In genomic region chr7:130895006-130895750, GRCh38 we compare ENCODE assay signal across 11 cellular contexts.
DNase-seq lines count a peak whose midpoint lies in the region; TF ChIP-seq lines count a peak whose summit lies in the region.
"Had no signal": no experiment of that assay in that cellular context is flagged by ENCODE, and none has a peak within 500 bp of the region (broad histone marks: within the 10 kb centered on the region; RNA-seq: fewer than 3 reads in every experiment).

No MANE protein-coding gene starts in this region.

- H3K27ac Mint-ChIP-seq in activated naive CD8-positive, alpha-beta T cell: peak overlapping the region; percentile 97
- H3K27ac Mint-ChIP-seq in endodermal cell: no peak overlapping the region
- H3K27ac Mint-ChIP-seq: type B pancreatic cell had no signal

- no peak overlapping the region for H3K4me2 ChIP-seq in Karpas-422 (ENCODE audit: low read depth, low read length, poor library complexity, severe bottlenecking)

- no peaks in the 10 kb centered on the region for H4K20me1 ChIP-seq in Karpas-422 (ENCODE audit: insufficient read depth, low read depth, low read length)

- peaks cover 87% of the 10 kb centered on the region for H3K79me2 ChIP-seq in Karpas-422 (ENCODE audit: low read length)

- H3K9me3 ChIP-seq in suprapubic skin (no peaks in the 10 kb centered on the region), endodermal cell (ENCODE audit: control insufficient read depth, low read length) (no peaks in the 10 kb centered on the region), Karpas-422 (ENCODE audit: low read length) (no peaks in the 10 kb centered on the region)

- H3K9me2 ChIP-seq in Karpas-422 (replicated peaks; ENCODE audit: insufficient read depth, low read length): no peaks in the 10 kb centered on the region

- peak; percentile 61 for DNase-seq in activated CD8-positive, alpha-beta memory T cell treated with anti-CD3 and anti-CD28 coated beads for 24 hours
- no peak for DNase-seq in activated CD8-positive, alpha-beta memory T cell treated with anti-CD3 and anti-CD28 coated beads, Interleukin-2, amount 50 U/mL, for 4 hours
- peak; percentile 38 for DNase-seq in islet precursor cell
- no peak for DNase-seq in suprapubic skin (ENCODE audit: low spot score in 2 of 2)
- no peak for DNase-seq in germinal center (ENCODE audit: low spot score)
- no peak for DNase-seq in endodermal cell
- no peak for DNase-seq in Karpas-422
- DNase-seq: NCI-H345 had no signal

- peak overlapping the region; percentile 85 for H3K27ac ChIP-seq in suprapubic skin
- no peak overlapping the region for H3K27ac ChIP-seq in endodermal cell (ENCODE audit: low read depth, low read length)
- H3K27ac ChIP-seq in Karpas-422 (ENCODE audit: low read length): no peak overlapping the region
- H3K27ac ChIP-seq: cardiac muscle cell had no signal

- 77% methylated on average over 20 of the region's 20 CpGs for WGBS in suprapubic skin
- 79 to 83% methylated on average over 13 to 20 of the region's 20 CpGs for WGBS in endodermal cell (ENCODE audit: insufficient coverage in 1 of 2, insufficient read length in 1 of 2), 2 experiments

- peaks cover 27% of the 10 kb centered on the region for H3K36me3 Mint-ChIP-seq in activated naive CD8-positive, alpha-beta T cell
- no peaks in the 10 kb centered on the region for H3K36me3 Mint-ChIP-seq in endodermal cell (ENCODE audit: low read depth)
- H3K36me3 Mint-ChIP-seq: type B pancreatic cell had no signal

- peaks cover 11% of the 10 kb centered on the region for H3K36me3 ChIP-seq in suprapubic skin
- H3K36me3 ChIP-seq in endodermal cell (ENCODE audit: control insufficient read depth, insufficient read depth, low read length): no peaks in the 10 kb centered on the region
- peaks cover 56% of the 10 kb centered on the region for H3K36me3 ChIP-seq in Karpas-422 (ENCODE audit: insufficient read depth, low read length)
- H3K36me3 ChIP-seq: cardiac muscle cell had no signal

- H3K9ac ChIP-seq in endodermal cell (ENCODE audit: extremely low read depth, low read length, poor library complexity, severe bottlenecking) (no peak overlapping the region), Karpas-422 (ENCODE audit: low read length) (no peak overlapping the region)

- peaks cover 87% of the 10 kb centered on the region for H3K4me1 Mint-ChIP-seq in activated naive CD8-positive, alpha-beta T cell (ENCODE audit: low read depth)
- peaks cover 27% of the 10 kb centered on the region for H3K4me1 Mint-ChIP-seq in endodermal cell

- H3K27me3 ChIP-seq in suprapubic skin: no peaks in the 10 kb centered on the region
- no peaks in the 10 kb centered on the region for H3K27me3 ChIP-seq in endodermal cell (ENCODE audit: control insufficient read depth, insufficient read depth, low read length, poor library complexity, severe bottlenecking)
- no peaks in the 10 kb centered on the region for H3K27me3 ChIP-seq in Karpas-422 (ENCODE audit: low read length)
- H3K27me3 ChIP-seq: cardiac muscle cell had no signal

- peak overlapping the region; percentile 76 for H3K4me3 Mint-ChIP-seq in activated naive CD8-positive, alpha-beta T cell
- no peak overlapping the region for H3K4me3 Mint-ChIP-seq in endodermal cell
- H3K4me3 Mint-ChIP-seq: type B pancreatic cell had no signal

- H3K4me3 ChIP-seq in suprapubic skin (no peak overlapping the region), endodermal cell (ENCODE audit: low read length) (no peak overlapping the region), Karpas-422 (ENCODE audit: low read length) (no peak overlapping the region)
- H3K4me3 ChIP-seq: cardiac muscle cell had no signal

- H3K9me3 Mint-ChIP-seq in activated naive CD8-positive, alpha-beta T cell (ENCODE audit: low read depth): no peaks in the 10 kb centered on the region
- no peaks in the 10 kb centered on the region for H3K9me3 Mint-ChIP-seq in endodermal cell

- TF ChIP-seq EP300 in suprapubic skin (IDR thresholded peaks at IDR 0.05): no peak

- TF ChIP-seq CTCF in suprapubic skin (IDR thresholded peaks at IDR 0.05) (no peak), endodermal cell (conservative IDR thresholded peaks at IDR 0.05) (no peak)

- H2AFZ ChIP-seq in Karpas-422 (ENCODE audit: low read length): no peak overlapping the region

- TF ChIP-seq POLR2A in suprapubic skin (IDR thresholded peaks at IDR 0.05): no peak

- no peaks in the 10 kb centered on the region for H3K27me3 Mint-ChIP-seq in activated naive CD8-positive, alpha-beta T cell
- peaks cover 2% of the 10 kb centered on the region for H3K27me3 Mint-ChIP-seq in endodermal cell (ENCODE audit: insufficient read depth)

- H3K4me1 ChIP-seq in suprapubic skin (peaks cover 85% of the 10 kb centered on the region), endodermal cell (ENCODE audit: control insufficient read depth, insufficient read depth, low read length) (no peaks in the 10 kb centered on the region), Karpas-422 (ENCODE audit: low read length) (peaks cover 31% of the 10 kb centered on the region)

Comparison
In these comparisons a context has a peak if more than half of its experiments do, and no peak if none do; other contexts are left out.
1. DNase-seq: peak in activated CD8-positive, alpha-beta memory T cell treated with anti-CD3 and anti-CD28 coated beads for 24 hours (single experiment) and islet precursor cell (single experiment); none in activated CD8-positive, alpha-beta memory T cell treated with anti-CD3 and anti-CD28 coated beads, Interleukin-2, amount 50 U/mL, for 4 hours (single experiment), suprapubic skin (0 of 2), germinal center (single experiment), endodermal cell (single experiment) and Karpas-422 (single experiment).